Comparison of ENCODE assay signal across 9 cellular contexts in genomic region chr6:163427498-163428254, GRCh38. TPM values are rescaled to one million over a fixed set of nuclear protein-coding genes. Genes with fewer than 3 reads are reported as not detected.
DNase-seq lines count a peak whose midpoint lies in the region; ATAC-seq and TF ChIP-seq lines count a peak whose summit lies in the region.
"Had no signal": no experiment of that assay in that cellular context is flagged by ENCODE, and none has a peak within 500 bp of the region (broad histone marks: within the 10 kb centered on the region; RNA-seq: fewer than 3 reads in every experiment).

No MANE protein-coding gene starts in this region.

- H4K20me1 ChIP-seq in PC-9 (ENCODE audit: insufficient read depth) = peaks cover 97% of the 10 kb centered on the region

- no peak overlapping the region for H3K4me2 ChIP-seq in PC-9
- H3K4me2 ChIP-seq: BLaER1 had no signal

- H3F3A ChIP-seq in PC-9 (ENCODE audit: insufficient read depth, low read depth) = peaks cover 18% of the 10 kb centered on the region

- H3K27me3 ChIP-seq in PC-9 (ENCODE audit: insufficient read depth, low read depth) = no peaks in the 10 kb centered on the region
- H3K27me3 ChIP-seq: BLaER1 had no signal

- no TSS peak for BruUV-seq in PC-9 (replicated peaks; lab: Mats Ljungman, UMichigan)

- peak; percentile 56 for TF ChIP-seq CTCF in PC-9 (conservative IDR thresholded peaks at IDR 0.05)

- no peak overlapping the region for H3K27ac ChIP-seq in PC-9
- H3K27ac ChIP-seq: BLaER1 had no signal

- no peaks in the 10 kb centered on the region for H3K9me3 ChIP-seq in PC-9 (ENCODE audit: insufficient read depth, low read depth)
- H3K9me3 ChIP-seq: BLaER1 had no signal

- no peak overlapping the region for H3K4me3 ChIP-seq in PC-9
- H3K4me3 ChIP-seq: BLaER1 had no signal

- H2AFZ ChIP-seq in PC-9 = no peak overlapping the region

- H3K4me1 ChIP-seq in PC-9 (replicated peaks; ENCODE audit: insufficient read depth) = peaks cover 21% of the 10 kb centered on the region; the same call in 1 of the 2 replicates
- H3K4me1 ChIP-seq: BLaER1 had no signal

- CTCF ChIA-PET in PC-9 (lab: Charles Lee) = no interaction called here

- ATAC-seq in sciatic nerve = peak; percentile 82

- no peaks in the 10 kb centered on the region for H3K36me3 ChIP-seq in PC-9 (ENCODE audit: low read depth)

- intact Hi-C loops in PC-9 (cut with micrococcal nuclease; ENCODE audit: unreplicated experiment) (no loop called here), sciatic nerve (cut with DNase I) (loop anchor here (10.0 kb wide), 1 partner anchor 527 kb away; no protein-coding TSS in a partner anchor)

- H3K9me2 ChIP-seq in PC-9 (ENCODE audit: insufficient read depth) = no peaks in the 10 kb centered on the region

- POLR2A ChIA-PET in PC-9 (lab: Charles Lee; ENCODE audit: unreplicated experiment) = interaction anchor here (0.6 kb wide), 2 partner anchors 119 to 146 kb away, joined by 8 read pairs; no protein-coding TSS in a partner anchor

- H3K79me2 ChIP-seq in PC-9 (ENCODE audit: low read depth) = peaks cover 100% of the 10 kb centered on the region

- DNase-seq in DMS53 (lab: John Stamatoyannopoulos, UW) (peak; percentile 48), DMS53 treated with DMSO at 0.1 percent for 48 hours (lab: John Stamatoyannopoulos, UW; ENCODE audit: unreplicated experiment) (no peak), PC-9 (peak in 1 of 2 experiments; percentile 44), fibroblast of peridontal ligament (ENCODE audit: extremely low read depth) (peak; percentile 92), sciatic nerve (ENCODE audit: low spot score) (no peak), COLO829 (ENCODE audit: low spot score) (no peak)
- no peak for DNase-seq in activated effector memory CD4-positive, alpha-beta T cell treated with anti-CD3 and anti-CD28 coated beads, Interleukin-2, amount 50 U/mL, for 16 hours
- DNase-seq in stimulated activated CD4-positive, alpha-beta T cell treated with anti-CD3 and anti-CD28 coated beads, Interleukin-2, amount 100 ng/mL, for 48 hours = no peak

RNA-seq across cellular contexts. Expression of gene QKI, which starts 13.2 kb away (rescaled TPM):
- total RNA-seq in PC-9 (2021) = 47.1 and 50.8 TPM in 2 replicates
- 755 TPM for total RNA-seq in sciatic nerve

Comparison
In these comparisons a context has a peak if more than half of its experiments do, and no peak if none do; other contexts are left out.
1. DNase-seq: peak in DMS53 (single experiment) and fibroblast of peridontal ligament (single experiment); none in DMS53 treated with DMSO at 0.1 percent for 48 hours (single experiment), sciatic nerve (single experiment), activated effector memory CD4-positive, alpha-beta T cell treated with anti-CD3 and anti-CD28 coated beads, Interleukin-2, amount 50 U/mL, for 16 hours (single experiment), COLO829 (single experiment) and stimulated activated CD4-positive, alpha-beta T cell treated with anti-CD3 and anti-CD28 coated beads, Interleukin-2, amount 100 ng/mL, for 48 hours (0 of 2).
2. RNA of gene QKI, which starts 13.2 kb away (total RNA-seq): 755 TPM in sciatic nerve (single experiment); 47.1 to 50.8 TPM in PC-9; every median in the first group is over 10 times any median in the second.